Comparison of ENCODE assay signal across 7 cellular contexts in the genomic region with DNA sequence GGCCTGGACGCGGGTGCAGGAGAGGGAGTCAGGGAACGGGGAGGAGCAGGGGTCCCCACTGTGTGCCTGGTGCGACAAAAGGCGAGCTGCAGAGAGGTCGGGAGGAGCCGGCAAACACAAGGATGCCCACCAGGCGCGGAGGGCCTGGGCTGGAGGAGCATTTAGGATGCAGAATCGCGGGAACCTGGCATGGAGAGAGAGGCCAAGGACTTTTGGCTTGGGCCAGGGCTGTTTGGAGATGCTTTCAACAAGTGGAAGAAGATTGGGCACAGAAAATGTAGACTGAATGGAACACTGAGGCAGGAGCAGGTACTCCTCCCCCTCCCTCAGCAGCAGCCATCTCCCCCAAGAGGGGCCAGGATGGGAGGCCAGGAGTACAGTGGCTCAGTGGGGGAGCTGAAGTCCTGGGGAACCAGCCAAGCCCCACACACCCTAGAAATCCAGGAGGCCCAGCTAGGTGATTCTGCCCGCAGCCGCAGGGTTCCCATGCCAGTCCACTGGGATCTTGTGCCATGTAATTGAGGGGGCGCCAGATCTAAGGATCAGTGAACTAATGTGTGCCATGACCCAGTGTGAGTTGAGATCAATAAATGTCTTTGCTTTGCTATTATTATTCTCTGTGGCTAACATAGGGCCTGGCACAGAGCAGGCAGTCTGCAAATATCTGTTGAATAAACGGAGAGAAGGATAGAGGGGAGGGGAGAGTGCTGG. TPM values are rescaled to one million over a fixed set of nuclear protein-coding genes. Genes with fewer than 3 reads are reported as not detected.
DNase-seq lines count a peak whose midpoint lies in the region; ATAC-seq and TF ChIP-seq lines count a peak whose summit lies in the region.

No MANE protein-coding gene starts in this region.

- H3K36me3 ChIP-seq in heart right ventricle = no peaks in the 10 kb centered on the region

- H3K27me3 Mint-ChIP-seq in H9 (ENCODE audit: low read depth) = peaks cover 56% of the 10 kb centered on the region

- H3K9me3 Mint-ChIP-seq in H9 = no peaks in the 10 kb centered on the region

- no peak overlapping the region for H2BK20ac ChIP-seq in H9 (ENCODE audit: low read depth, low read length, poor library complexity, severe bottlenecking)

- ATAC-seq in heart right ventricle = no peak

- no CpG with 5 or more reads among the region's 15 CpGs for WGBS in H9 (ENCODE audit: extremely low coverage, insufficient read length, low lambda C conversion rate)
- 27% methylated on average over 15 of the region's 15 CpGs for WGBS in heart right ventricle, 2 donors

- DNase-seq in H9 = no peak
- DNase-seq in heart right ventricle = no peak
- no peak for DNase-seq in NCI-H1930 (lab: John Stamatoyannopoulos, UW)
- DNase-seq in NCI-H510A (lab: John Stamatoyannopoulos, UW) = no peak
- DNase-seq in AG08396 (ENCODE audit: low spot score) = no peak

- no peak overlapping the region for H3K18ac ChIP-seq in H9 (ENCODE audit: insufficient read length, low read depth, low read length)

- H3K56ac ChIP-seq in H9 (ENCODE audit: insufficient read length, low read depth, low read length) = no peak overlapping the region

- no peak overlapping the region for H4K8ac ChIP-seq in H9 (replicated peaks; ENCODE audit: insufficient read length, low read depth, low read length)

- peaks cover 9% of the 10 kb centered on the region for H3K23me2 ChIP-seq in H9 (ENCODE audit: insufficient read length, low read depth, low read length, poor library complexity, severe bottlenecking)

- peaks cover 12% of the 10 kb centered on the region in 2 experiments for H3K4me1 Mint-ChIP-seq in H9

- intact Hi-C loops in heart right ventricle (cut with DNase I) = loop anchor here in 1 of 10 donors (5.0 kb wide), 1 partner anchor 107 kb away; no protein-coding TSS in a partner anchor

- TF ChIP-seq CTCF in H9 (conservative IDR thresholded peaks at IDR 0.05) = no peak
- TF ChIP-seq CTCF in VCaP (conservative IDR thresholded peaks at IDR 0.05) = no peak
- no peak for TF ChIP-seq CTCF in heart right ventricle (IDR thresholded peaks at IDR 0.05)

- H3K79me1 ChIP-seq in H9 (ENCODE audit: insufficient read depth, low read depth, low read length, poor library complexity, severe bottlenecking) = no peaks in the 10 kb centered on the region

- no peaks in the 10 kb centered on the region for H4K20me1 ChIP-seq in H9 (ENCODE audit: control insufficient read depth, insufficient read depth, insufficient read length)

- H3K4me1 ChIP-seq in H9 (ENCODE audit: insufficient read depth, low read length) (no peaks in the 10 kb centered on the region), heart right ventricle (peaks cover 9 to 35% (median 23%) of the 10 kb centered on the region in 9 donors)

- no peak overlapping the region for H2AK5ac ChIP-seq in H9 (ENCODE audit: insufficient read length, low read length)

- H3T11ph ChIP-seq in H9 (ENCODE audit: low read length) = no peak overlapping the region

- no peak overlapping the region for H3K23ac ChIP-seq in H9 (ENCODE audit: insufficient read length, low read depth, low read length)

- H3K27me3 ChIP-seq in H9 (ENCODE audit: insufficient read depth, low read length) (peaks cover 8% of the 10 kb centered on the region; the same call in 1 of the 2 replicates), heart right ventricle (peaks cover 0 to 22% (median 6%) of the 10 kb centered on the region in 7 donors)

- no peak overlapping the region for H2AFZ ChIP-seq in H9 (ENCODE audit: low read length)

- no peaks in the 10 kb centered on the region for H3K9me3 ChIP-seq in H9 (ENCODE audit: control insufficient read depth, low read depth, low read length)
- no peaks in the 10 kb centered on the region for H3K9me3 ChIP-seq in heart right ventricle

- no peak overlapping the region for H2BK12ac ChIP-seq in H9 (ENCODE audit: insufficient read length, low read depth, low read length)

- H3K36me3 Mint-ChIP-seq in H9 (ENCODE audit: insufficient read depth in 1 of 3, low read depth in 3 of 3) = no peaks in the 10 kb centered on the region

- no peak overlapping the region for H3K27ac Mint-ChIP-seq in H9

- H2BK5ac ChIP-seq in H9 (ENCODE audit: insufficient read length, low read length) = no peak overlapping the region

- H3K9ac ChIP-seq in H9 (ENCODE audit: extremely low read depth, insufficient read length, low read length) = no peak overlapping the region

- no peak overlapping the region for H2BK15ac ChIP-seq in H9 (ENCODE audit: low read depth, low read length)

- H2BK120ac ChIP-seq in H9 (ENCODE audit: low read depth, low read length, poor library complexity, severe bottlenecking) = no peak overlapping the region

- H4K5ac ChIP-seq in H9 (ENCODE audit: insufficient read length, low read depth, low read length) = no peak overlapping the region

- peak overlapping the region; percentile 90 for H3K4me2 ChIP-seq in H9 (ENCODE audit: insufficient read depth, insufficient read length, low read length)

- H3K79me2 ChIP-seq in H9 (ENCODE audit: insufficient read depth, low read length) = no peaks in the 10 kb centered on the region

- no peak overlapping the region for H3K14ac ChIP-seq in H9 (ENCODE audit: insufficient read depth, low read length)

- H3K4me3 ChIP-seq in heart right ventricle = peak overlapping the region; percentile 55 to 97 (median 88)
- H3K4me3 ChIP-seq in skin epidermis = peak overlapping the region; percentile 65 to 78 (median 71)

- peak overlapping the region; percentile 78 to 93 for H3K4me3 Mint-ChIP-seq in H9

- no peak overlapping the region for H3K27ac ChIP-seq in H9 (ENCODE audit: insufficient read length, low read depth, low read length)
- peak overlapping the region; percentile 72; the same call in 1 of the 2 replicates for H3K27ac ChIP-seq in VCaP
- H3K27ac ChIP-seq in heart right ventricle = peak overlapping the region in 9 of 10 donors; percentile 36 to 87 (median 82)
- H3K27ac ChIP-seq in skin epidermis = peak overlapping the region in 18 of 21 experiments; percentile 38 to 86 (median 76)

- H4K91ac ChIP-seq in H9 (ENCODE audit: insufficient read length, low read depth, low read length) = no peak overlapping the region

- no peak overlapping the region for H3K4ac ChIP-seq in H9 (ENCODE audit: low read depth, low read length)

RNA-seq across cellular contexts. Expression of a gene that starts 1.1 kb away (rescaled TPM):
- 0.90 and 1.0 TPM in 2 replicates for total RNA-seq in H9 (2021)
- 10 to 100 TPM; 11.6 to 27.8 (median 17.7) TPM for total RNA-seq in heart right ventricle
- polyA plus RNA-seq in heart right ventricle = 1 to 10 TPM; 7.2 to 9.1 TPM

RNA-seq across cellular contexts. Expression of a gene that starts 39.4 kb away (rescaled TPM):
- total RNA-seq in H9 (2021) (0.39 and 0.74 TPM in 2 replicates), heart right ventricle (10 to 100 TPM in 7 of 10 donors, 1 to 10 TPM in 3; 7.4 to 22.8 (median 12.7) TPM)
- polyA plus RNA-seq in heart right ventricle = 1 to 10 TPM; 7.9 to 8.0 TPM
